In genomic region chr19:41879670-41880328, GRCh38 we compare ENCODE assay signal across 9 cellular contexts. TPM values are rescaled to one million over a fixed set of nuclear protein-coding genes. Genes with fewer than 3 reads are reported as not detected.
DNase-seq lines count a peak whose midpoint lies in the region; ATAC-seq and TF ChIP-seq lines count a peak whose summit lies in the region.
"Had no signal": no experiment of that assay in that cellular context is flagged by ENCODE, and none has a peak within 500 bp of the region (broad histone marks: within the 10 kb centered on the region; RNA-seq: fewer than 3 reads in every experiment).

No MANE protein-coding gene starts in this region.

- peaks cover 4% of the 10 kb centered on the region for H3K36me3 Mint-ChIP-seq in activated naive CD4-positive, alpha-beta T cell treated with anti-CD3 and anti-CD28 coated beads for 36 hours (ENCODE audit: low read depth)
- H3K36me3 Mint-ChIP-seq in WTC11 (no peaks in the 10 kb centered on the region), glutamatergic neuron (ENCODE audit: unreplicated experiment) (no peaks in the 10 kb centered on the region)

- H3K27me3 ChIP-seq in neutrophil = no peaks in the 10 kb centered on the region

- no peak for ATAC-seq in WTC11
- ATAC-seq: mucosa of descending colon had no signal

- H3K4me1 ChIP-seq in neutrophil (ENCODE audit: control insufficient read depth in 1 of 2, insufficient read depth in 1 of 2, low read depth in 1 of 2, low read length in 1 of 2) = peaks cover 75 to 78% of the 10 kb centered on the region in 2 experiments

- H3K4me1 Mint-ChIP-seq in activated naive CD4-positive, alpha-beta T cell treated with anti-CD3 and anti-CD28 coated beads for 36 hours (ENCODE audit: low read depth) = peaks cover 54% of the 10 kb centered on the region
- peaks cover 15% of the 10 kb centered on the region for H3K4me1 Mint-ChIP-seq in WTC11
- H3K4me1 Mint-ChIP-seq in glutamatergic neuron (ENCODE audit: low read depth, unreplicated experiment) = peaks cover 5% of the 10 kb centered on the region

- TF ChIP-seq CTCF in WTC11 (IDR thresholded peaks at IDR 0.05) (no peak), neutrophil (IDR thresholded peaks at IDR 0.05) (no peak), glutamatergic neuron (IDR thresholded peaks at IDR 0.05; ENCODE audit: partially characterized antibody, unreplicated experiment) (no peak)

- intact Hi-C loops in activated naive CD4-positive, alpha-beta T cell treated with anti-CD3 and anti-CD28 coated beads for 36 hours (cut with micrococcal nuclease) = loop anchor here (10.0 kb wide), 4 partner anchors 325 to 525 kb away; partner anchors contain the start of genes DEDD2, GSK3A and TGFB1

- POLR2A ChIA-PET in WTC11 (lab: Charles Lee) = no interaction called here

- H3K9me3 Mint-ChIP-seq in activated naive CD4-positive, alpha-beta T cell treated with anti-CD3 and anti-CD28 coated beads for 36 hours = no peaks in the 10 kb centered on the region
- H3K9me3 Mint-ChIP-seq in WTC11 = no peaks in the 10 kb centered on the region
- peaks cover 4% of the 10 kb centered on the region for H3K9me3 Mint-ChIP-seq in glutamatergic neuron (ENCODE audit: unreplicated experiment)

- H3K27ac ChIP-seq in neutrophil = peak overlapping the region; percentile 97

- no peaks in the 10 kb centered on the region for H3K9me3 ChIP-seq in neutrophil
- H3K9me3 ChIP-seq: mucosa of descending colon had no signal

- H3K4me3 Mint-ChIP-seq in activated naive CD4-positive, alpha-beta T cell treated with anti-CD3 and anti-CD28 coated beads for 36 hours = no peak overlapping the region
- H3K4me3 Mint-ChIP-seq in WTC11 (no peak overlapping the region), glutamatergic neuron (ENCODE audit: unreplicated experiment) (no peak overlapping the region)

- H3K4me3 ChIP-seq in neutrophil (ENCODE audit: low read depth in 1 of 2, low read length in 1 of 2) = no peak overlapping the region
- H3K4me3 ChIP-seq: mucosa of descending colon had no signal

- H3K36me3 ChIP-seq in neutrophil = peaks cover under 1% of the 10 kb centered on the region

- H3K27ac Mint-ChIP-seq in activated naive CD4-positive, alpha-beta T cell treated with anti-CD3 and anti-CD28 coated beads for 36 hours = peak overlapping the region; percentile 48
- H3K27ac Mint-ChIP-seq in WTC11 (no peak overlapping the region), glutamatergic neuron (ENCODE audit: unreplicated experiment) (no peak overlapping the region)

- DNase-seq in activated naive CD4-positive, alpha-beta T cell treated with anti-CD3 and anti-CD28 coated beads for 36 hours = no peak
- no peak for DNase-seq in activated naive CD4-positive, alpha-beta T cell treated with anti-CD3 and anti-CD28 coated beads, Interleukin-2, amount 50 U/mL, for 16 hours
- DNase-seq in WTC11 (ENCODE audit: low spot score) (no peak), glutamatergic neuron (no peak), HPDE6-E6E7 (ENCODE audit: extremely low spot score) (no peak)
- DNase-seq: DMS79, mucosa of descending colon, SHP77 had no signal

- CTCF ChIA-PET in activated naive CD4-positive, alpha-beta T cell treated with anti-CD3 and anti-CD28 coated beads for 36 hours (lab: Charles Lee) = no interaction called here
- CTCF ChIA-PET in WTC11 (lab: Charles Lee) = no interaction called here

- no peaks in the 10 kb centered on the region for H3K27me3 Mint-ChIP-seq in activated naive CD4-positive, alpha-beta T cell treated with anti-CD3 and anti-CD28 coated beads for 36 hours (ENCODE audit: low read depth)
- H3K27me3 Mint-ChIP-seq in WTC11 (ENCODE audit: low read depth) (peaks cover 42% of the 10 kb centered on the region), glutamatergic neuron (ENCODE audit: unreplicated experiment) (peaks cover 7% of the 10 kb centered on the region)

TF ChIP-seq in WTC11, 78 proteins besides CTCF, POLR2A, EP300 and RAD21:
- TF ChIP-seq HMGXB4 (CRISPR knock-in tag; IDR thresholded peaks at IDR 0.05) (no peak), E2F1 (CRISPR knock-in tag; IDR thresholded peaks at IDR 0.05) (no peak), ZNF121 (CRISPR knock-in tag; IDR thresholded peaks at IDR 0.05) (peak; percentile 63; the same call in 1 of the 2 replicates), PREB (CRISPR knock-in tag; IDR thresholded peaks at IDR 0.05; ENCODE audit: borderline replicate concordance) (no peak)

RNA-seq across cellular contexts. Expression of gene CD79A, which starts 2.7 kb away (rescaled TPM):
- 1 to 10 TPM; 2.5 to 2.7 TPM for total RNA-seq in activated naive CD4-positive, alpha-beta T cell treated with anti-CD3 and anti-CD28 coated beads for 36 hours
- total RNA-seq in WTC11 (2021) (0.42 to 1.2 TPM (median 0.71 TPM) in 3 replicates), glutamatergic neuron (ENCODE audit: unreplicated experiment) (not detected)

RNA-seq across cellular contexts. Expression of gene ARHGEF1, which starts 3.2 kb away (rescaled TPM):
- total RNA-seq in activated naive CD4-positive, alpha-beta T cell treated with anti-CD3 and anti-CD28 coated beads for 36 hours = 100 to 1,000 TPM; 246 to 260 TPM
- 77.2 to 102 TPM (median 82.9 TPM) in 3 replicates for total RNA-seq in WTC11 (2021)
- 78.7 TPM for total RNA-seq in glutamatergic neuron (ENCODE audit: unreplicated experiment)

RNA-seq across cellular contexts. Expression of gene RPS19, which starts 19.7 kb away (rescaled TPM):
- total RNA-seq in activated naive CD4-positive, alpha-beta T cell treated with anti-CD3 and anti-CD28 coated beads for 36 hours = 1,000 to 10,000 TPM; 4,092 to 4,109 TPM
- total RNA-seq in WTC11 (2021) (3,152 to 3,787 TPM (median 3,713 TPM) in 3 replicates), glutamatergic neuron (ENCODE audit: unreplicated experiment) (1,637 TPM)

RNA-seq across cellular contexts. Expression of gene DMRTC2, which starts 35.0 kb away (rescaled TPM):
- total RNA-seq in activated naive CD4-positive, alpha-beta T cell treated with anti-CD3 and anti-CD28 coated beads for 36 hours = not detected
- not detected in 3 replicates for total RNA-seq in WTC11 (2021)
- not detected for total RNA-seq in glutamatergic neuron (ENCODE audit: unreplicated experiment)
- total RNA-seq: mucosa of descending colon had no signal

RNA-seq across cellular contexts. Expression of gene LYPD4, which starts 35.3 kb away (rescaled TPM):
- not detected for total RNA-seq in activated naive CD4-positive, alpha-beta T cell treated with anti-CD3 and anti-CD28 coated beads for 36 hours
- total RNA-seq in WTC11 (2021) (not detected in 3 replicates), glutamatergic neuron (ENCODE audit: unreplicated experiment) (not detected)
- total RNA-seq: mucosa of descending colon had no signal
